Comparison of ENCODE assay signal across 1 cellular context in genomic region chr3:172696357-172696756, GRCh38.
TF ChIP-seq lines count a peak whose summit lies in the region.

No MANE protein-coding gene starts in this region.

TF ChIP-seq in HepG2, 621 proteins besides CTCF, POLR2A, EP300 and RAD21 (continued from another document and continues in another):
- peak; percentile 92 for TF ChIP-seq RXRB (CRISPR knock-in tag; IDR thresholded peaks at IDR 0.05; ENCODE audit: borderline replicate concordance)
- peak; percentile 87; the same call in 1 of the 2 replicates for TF ChIP-seq MIER3 (CRISPR knock-in tag; IDR thresholded peaks at IDR 0.05; ENCODE audit: borderline replicate concordance)
- TF ChIP-seq ZNF232 (CRISPR knock-in tag; IDR thresholded peaks at IDR 0.05; ENCODE audit: borderline replicate concordance) = no peak
- TF ChIP-seq ZNF275 (CRISPR knock-in tag; IDR thresholded peaks at IDR 0.05; ENCODE audit: borderline replicate concordance) = no peak
- peak; percentile 54; the same call in 1 of the 2 replicates for TF ChIP-seq ZBTB7B (CRISPR knock-in tag; IDR thresholded peaks at IDR 0.05)
- no peak for TF ChIP-seq MXD3 (CRISPR knock-in tag; IDR thresholded peaks at IDR 0.05)
- no peak for TF ChIP-seq ELF4 (CRISPR knock-in tag; IDR thresholded peaks at IDR 0.05; ENCODE audit: borderline replicate concordance)
- no peak for TF ChIP-seq MAFG (CRISPR knock-in tag; IDR thresholded peaks at IDR 0.05)
- no peak for TF ChIP-seq IRF9 (CRISPR knock-in tag; IDR thresholded peaks at IDR 0.05; ENCODE audit: borderline replicate concordance)
- peak; percentile 79 for TF ChIP-seq MLX (CRISPR knock-in tag; IDR thresholded peaks at IDR 0.05)
- no peak for TF ChIP-seq NFYB (CRISPR knock-in tag; IDR thresholded peaks at IDR 0.05)
- no peak for TF ChIP-seq AHR (CRISPR knock-in tag; IDR thresholded peaks at IDR 0.05)
- TF ChIP-seq ZNF703 (CRISPR knock-in tag; IDR thresholded peaks at IDR 0.05; ENCODE audit: borderline replicate concordance) = no peak
- TF ChIP-seq SYNCRIP (IDR thresholded peaks at IDR 0.05; ENCODE audit: insufficient read depth, low read depth, low read length) = no peak
- no peak for TF ChIP-seq TAF15 (IDR thresholded peaks at IDR 0.05; ENCODE audit: low read depth, low read length, poor library complexity, severe bottlenecking)
- no peak for TF ChIP-seq ZNF496 (CRISPR knock-in tag; IDR thresholded peaks at IDR 0.05; ENCODE audit: insufficient replicate concordance)
- TF ChIP-seq ZSCAN29 (CRISPR knock-in tag; conservative IDR thresholded peaks at IDR 0.05) = 0 out of 2 replicates have a peak, but pooled peaks have one; percentile 30
- TF ChIP-seq ZNF543 (CRISPR knock-in tag; IDR thresholded peaks at IDR 0.05) = no peak
- TF ChIP-seq ZNF33A (CRISPR knock-in tag; IDR thresholded peaks at IDR 0.05; ENCODE audit: borderline replicate concordance) = no peak
- no peak for TF ChIP-seq GPN1 (CRISPR knock-in tag; IDR thresholded peaks at IDR 0.05; ENCODE audit: borderline replicate concordance)
- no peak for TF ChIP-seq KLF13 (CRISPR knock-in tag; IDR thresholded peaks at IDR 0.05)
- peak; percentile 84; the same call in 1 of the 2 replicates for TF ChIP-seq ZNF331 (CRISPR knock-in tag; IDR thresholded peaks at IDR 0.05)
- TF ChIP-seq, protein P1, sequence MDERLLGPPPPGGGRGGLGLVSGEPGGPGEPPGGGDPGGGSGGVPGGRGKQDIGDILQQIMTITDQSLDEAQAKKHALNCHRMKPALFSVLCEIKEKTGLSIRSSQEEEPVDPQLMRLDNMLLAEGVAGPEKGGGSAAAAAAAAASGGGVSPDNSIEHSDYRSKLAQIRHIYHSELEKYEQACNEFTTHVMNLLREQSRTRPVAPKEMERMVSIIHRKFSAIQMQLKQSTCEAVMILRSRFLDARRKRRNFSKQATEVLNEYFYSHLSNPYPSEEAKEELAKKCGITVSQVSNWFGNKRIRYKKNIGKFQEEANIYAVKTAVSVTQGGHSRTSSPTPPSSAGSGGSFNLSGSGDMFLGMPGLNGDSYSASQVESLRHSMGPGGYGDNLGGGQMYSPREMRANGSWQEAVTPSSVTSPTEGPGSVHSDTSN (CRISPR knock-in tag; IDR thresholded peaks at IDR 0.05) = no peak
- TF ChIP-seq, protein P2, sequence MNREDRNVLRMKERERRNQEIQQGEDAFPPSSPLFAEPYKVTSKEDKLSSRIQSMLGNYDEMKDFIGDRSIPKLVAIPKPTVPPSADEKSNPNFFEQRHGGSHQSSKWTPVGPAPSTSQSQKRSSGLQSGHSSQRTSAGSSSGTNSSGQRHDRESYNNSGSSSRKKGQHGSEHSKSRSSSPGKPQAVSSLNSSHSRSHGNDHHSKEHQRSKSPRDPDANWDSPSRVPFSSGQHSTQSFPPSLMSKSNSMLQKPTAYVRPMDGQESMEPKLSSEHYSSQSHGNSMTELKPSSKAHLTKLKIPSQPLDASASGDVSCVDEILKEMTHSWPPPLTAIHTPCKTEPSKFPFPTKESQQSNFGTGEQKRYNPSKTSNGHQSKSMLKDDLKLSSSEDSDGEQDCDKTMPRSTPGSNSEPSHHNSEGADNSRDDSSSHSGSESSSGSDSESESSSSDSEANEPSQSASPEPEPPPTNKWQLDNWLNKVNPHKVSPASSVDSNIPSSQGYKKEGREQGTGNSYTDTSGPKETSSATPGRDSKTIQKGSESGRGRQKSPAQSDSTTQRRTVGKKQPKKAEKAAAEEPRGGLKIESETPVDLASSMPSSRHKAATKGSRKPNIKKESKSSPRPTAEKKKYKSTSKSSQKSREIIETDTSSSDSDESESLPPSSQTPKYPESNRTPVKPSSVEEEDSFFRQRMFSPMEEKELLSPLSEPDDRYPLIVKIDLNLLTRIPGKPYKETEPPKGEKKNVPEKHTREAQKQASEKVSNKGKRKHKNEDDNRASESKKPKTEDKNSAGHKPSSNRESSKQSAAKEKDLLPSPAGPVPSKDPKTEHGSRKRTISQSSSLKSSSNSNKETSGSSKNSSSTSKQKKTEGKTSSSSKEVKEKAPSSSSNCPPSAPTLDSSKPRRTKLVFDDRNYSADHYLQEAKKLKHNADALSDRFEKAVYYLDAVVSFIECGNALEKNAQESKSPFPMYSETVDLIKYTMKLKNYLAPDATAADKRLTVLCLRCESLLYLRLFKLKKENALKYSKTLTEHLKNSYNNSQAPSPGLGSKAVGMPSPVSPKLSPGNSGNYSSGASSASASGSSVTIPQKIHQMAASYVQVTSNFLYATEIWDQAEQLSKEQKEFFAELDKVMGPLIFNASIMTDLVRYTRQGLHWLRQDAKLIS (CRISPR knock-in tag; IDR thresholded peaks at IDR 0.05) = no peak
- TF ChIP-seq ZNF12 (CRISPR knock-in tag; IDR thresholded peaks at IDR 0.05) = peak; percentile 45; the same call in 1 of the 2 replicates
- TF ChIP-seq, protein P3, sequence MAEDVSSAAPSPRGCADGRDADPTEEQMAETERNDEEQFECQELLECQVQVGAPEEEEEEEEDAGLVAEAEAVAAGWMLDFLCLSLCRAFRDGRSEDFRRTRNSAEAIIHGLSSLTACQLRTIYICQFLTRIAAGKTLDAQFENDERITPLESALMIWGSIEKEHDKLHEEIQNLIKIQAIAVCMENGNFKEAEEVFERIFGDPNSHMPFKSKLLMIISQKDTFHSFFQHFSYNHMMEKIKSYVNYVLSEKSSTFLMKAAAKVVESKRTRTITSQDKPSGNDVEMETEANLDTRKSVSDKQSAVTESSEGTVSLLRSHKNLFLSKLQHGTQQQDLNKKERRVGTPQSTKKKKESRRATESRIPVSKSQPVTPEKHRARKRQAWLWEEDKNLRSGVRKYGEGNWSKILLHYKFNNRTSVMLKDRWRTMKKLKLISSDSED (CRISPR knock-in tag; IDR thresholded peaks at IDR 0.05) = no peak
- no peak for TF ChIP-seq HCFC1 (IDR thresholded peaks at IDR 0.05; ENCODE audit: low read depth, low read length)
- TF ChIP-seq ZNF570 (CRISPR knock-in tag; IDR thresholded peaks at IDR 0.05; ENCODE audit: borderline replicate concordance) = no peak
- TF ChIP-seq SETDB1 (CRISPR knock-in tag; IDR thresholded peaks at IDR 0.05; ENCODE audit: borderline replicate concordance) = no peak
- TF ChIP-seq CREB1 (IDR thresholded peaks at IDR 0.05) = no peak
- peak; percentile 70 for TF ChIP-seq CREB1 (CRISPR knock-in tag; IDR thresholded peaks at IDR 0.05)
- peak; percentile 80 for TF ChIP-seq GFI1 (CRISPR knock-in tag; IDR thresholded peaks at IDR 0.05; ENCODE audit: borderline replicate concordance)
- TF ChIP-seq, protein P4, sequence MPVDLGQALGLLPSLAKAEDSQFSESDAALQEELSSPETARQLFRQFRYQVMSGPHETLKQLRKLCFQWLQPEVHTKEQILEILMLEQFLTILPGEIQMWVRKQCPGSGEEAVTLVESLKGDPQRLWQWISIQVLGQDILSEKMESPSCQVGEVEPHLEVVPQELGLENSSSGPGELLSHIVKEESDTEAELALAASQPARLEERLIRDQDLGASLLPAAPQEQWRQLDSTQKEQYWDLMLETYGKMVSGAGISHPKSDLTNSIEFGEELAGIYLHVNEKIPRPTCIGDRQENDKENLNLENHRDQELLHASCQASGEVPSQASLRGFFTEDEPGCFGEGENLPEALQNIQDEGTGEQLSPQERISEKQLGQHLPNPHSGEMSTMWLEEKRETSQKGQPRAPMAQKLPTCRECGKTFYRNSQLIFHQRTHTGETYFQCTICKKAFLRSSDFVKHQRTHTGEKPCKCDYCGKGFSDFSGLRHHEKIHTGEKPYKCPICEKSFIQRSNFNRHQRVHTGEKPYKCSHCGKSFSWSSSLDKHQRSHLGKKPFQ (CRISPR knock-in tag; IDR thresholded peaks at IDR 0.05; ENCODE audit: insufficient replicate concordance) = no peak
- TF ChIP-seq BRD4 (CRISPR knock-in tag; IDR thresholded peaks at IDR 0.05) = no peak
- no peak for TF ChIP-seq DR1 (CRISPR knock-in tag; IDR thresholded peaks at IDR 0.05)
- peak; percentile 79 for TF ChIP-seq POGZ (CRISPR knock-in tag; IDR thresholded peaks at IDR 0.05)
- TF ChIP-seq KIAA2018 (CRISPR knock-in tag; IDR thresholded peaks at IDR 0.05; ENCODE audit: borderline replicate concordance) = no peak
- TF ChIP-seq ZNF263 (CRISPR knock-in tag; IDR thresholded peaks at IDR 0.05) = no peak
- peak; percentile 61; the same call in 1 of the 2 replicates for TF ChIP-seq KAT8 (CRISPR knock-in tag; IDR thresholded peaks at IDR 0.05)
- no peak for TF ChIP-seq SIN3A (IDR thresholded peaks at IDR 0.05; ENCODE audit: borderline replicate concordance, low read depth, low read length)
- TF ChIP-seq SP1 (IDR thresholded peaks at IDR 0.05) = no peak
- TF ChIP-seq SP1 (CRISPR knock-in tag; IDR thresholded peaks at IDR 0.05) = no peak
